ENCODE assay signal across 21 cellular contexts in genomic region chr2:127179756-127180155, GRCh38. TPM values are rescaled to one million over a fixed set of nuclear protein-coding genes. Genes with fewer than 3 reads are reported as not detected.
A peak's percentile ranks its signal among the peaks of the same experiment; 100 is the strongest.
DNase-seq lines count a peak whose midpoint lies in the region; ATAC-seq and TF ChIP-seq lines count a peak whose summit lies in the region.
"Had no signal": no experiment of that assay in that cellular context is flagged by ENCODE, and none has a peak within 500 bp of the region (broad histone marks: within the 10 kb centered on the region; RNA-seq: fewer than 3 reads in every experiment).

No MANE protein-coding gene starts in this region.

- peak; percentile 63 for DNase-seq in AG08395 (ENCODE audit: low spot score)
- DNase-seq in GM04503 (ENCODE audit: low read depth) = peak; percentile 77
- peak; percentile 64 for DNase-seq in SIG-M5 treated with dmso at 0.1 percent for 504 hours (lab: John Stamatoyannopoulos, UW; ENCODE audit: unreplicated experiment)
- DNase-seq in left lobe of liver (ENCODE audit: low spot score) = peak; percentile 22
- no peak for DNase-seq in NCI-H2081 (lab: John Stamatoyannopoulos, UW)
- DNase-seq in prostate gland (ENCODE audit: low spot score) = no peak
- no peak for DNase-seq in CD4-positive, alpha-beta T cell
- DNase-seq: activated CD4-positive, alpha-beta memory T cell treated with anti-CD3 and anti-CD28 coated beads for 36 hours; activated T-cell treated with anti-CD3 and anti-CD28 coated beads, Interleukin-2, amount 50 U/mL, for 24 hours; gastrocnemius medialis; HCEC 1CT; Karpas-422; left colon; NCI-H226; NK-92 treated with Interleukin-12 subunit alpha and Interleukin-12 subunit beta, amount 100 ng/mL, for 24 hours had no signal

- no peaks in the 10 kb centered on the region for H3K9me3 ChIP-seq in prostate gland
- no peaks in the 10 kb centered on the region for H3K9me3 ChIP-seq in CD4-positive, alpha-beta T cell (ENCODE audit: control insufficient read depth, low read length)
- H3K9me3 ChIP-seq: gastrocnemius medialis, neutrophil had no signal

- POLR2A ChIA-PET in CD4-positive, alpha-beta T cell (lab: Charles Lee) = no interaction called here

- no peak for ATAC-seq in left lobe of liver
- no peak for ATAC-seq in HG03342 (IDR thresholded peaks at IDR 0.05; ENCODE audit: unreplicated experiment)
- no peak for ATAC-seq in CD4-positive, alpha-beta T cell (ENCODE audit: poor library complexity)
- ATAC-seq: gastrocnemius medialis, left colon, Right ventricle myocardium inferior had no signal

- intact Hi-C loops in prostate gland (cut with DNase I) = loop anchor here (5.0 kb wide), 1 partner anchor 72 kb away; the partner anchor contains the start of gene BIN1
- intact Hi-C loops in CD4-positive, alpha-beta T cell (cut with DNase I, micrococcal nuclease) = no loop called here

- TF ChIP-seq POLR2A in prostate gland (IDR thresholded peaks at IDR 0.05) = no peak

- no peak overlapping the region for H3K27ac ChIP-seq in prostate gland
- H3K27ac ChIP-seq in CD4-positive, alpha-beta T cell (ENCODE audit: low read depth, low read length) = no peak overlapping the region
- H3K27ac ChIP-seq: gastrocnemius medialis, neutrophil had no signal

- no peaks in the 10 kb centered on the region for H3K36me3 ChIP-seq in prostate gland
- H3K36me3 ChIP-seq: gastrocnemius medialis, neutrophil had no signal

- no peak overlapping the region for H3K27ac Mint-ChIP-seq in CD4-positive, alpha-beta T cell
- H3K27ac Mint-ChIP-seq: activated CD4-positive, alpha-beta memory T cell treated with anti-CD3 and anti-CD28 coated beads for 36 hours; activated naive CD4-positive, alpha-beta T cell treated with anti-CD3 and anti-CD28 coated beads, Interleukin-2, amount 50 U/mL, for 24 hours; activated T-cell treated with anti-CD3 and anti-CD28 coated beads, Interleukin-2, amount 50 U/mL, for 24 hours had no signal

- peaks cover 12% of the 10 kb centered on the region for H3K27me3 Mint-ChIP-seq in CD4-positive, alpha-beta T cell
- H3K27me3 Mint-ChIP-seq: activated naive CD4-positive, alpha-beta T cell treated with anti-CD3 and anti-CD28 coated beads, Interleukin-2, amount 50 U/mL, for 24 hours had no signal

- no peak overlapping the region for H3K4me3 Mint-ChIP-seq in CD4-positive, alpha-beta T cell
- H3K4me3 Mint-ChIP-seq: activated CD4-positive, alpha-beta memory T cell treated with anti-CD3 and anti-CD28 coated beads for 36 hours; activated naive CD4-positive, alpha-beta T cell treated with anti-CD3 and anti-CD28 coated beads, Interleukin-2, amount 50 U/mL, for 24 hours; activated T-cell treated with anti-CD3 and anti-CD28 coated beads, Interleukin-2, amount 50 U/mL, for 24 hours had no signal

- no peaks in the 10 kb centered on the region for H3K4me1 Mint-ChIP-seq in CD4-positive, alpha-beta T cell (ENCODE audit: low read depth)
- H3K4me1 Mint-ChIP-seq: activated naive CD4-positive, alpha-beta T cell treated with anti-CD3 and anti-CD28 coated beads, Interleukin-2, amount 50 U/mL, for 24 hours had no signal

- no peaks in the 10 kb centered on the region for H3K36me3 Mint-ChIP-seq in CD4-positive, alpha-beta T cell (ENCODE audit: low read depth)
- H3K36me3 Mint-ChIP-seq: activated CD4-positive, alpha-beta memory T cell treated with anti-CD3 and anti-CD28 coated beads for 36 hours; activated naive CD4-positive, alpha-beta T cell treated with anti-CD3 and anti-CD28 coated beads, Interleukin-2, amount 50 U/mL, for 24 hours had no signal

- CTCF ChIA-PET in CD4-positive, alpha-beta T cell (lab: Charles Lee) = no interaction called here

- H3K27me3 ChIP-seq in prostate gland (replicated peaks; ENCODE audit: insufficient read depth) = no peaks in the 10 kb centered on the region
- no peaks in the 10 kb centered on the region for H3K27me3 ChIP-seq in CD4-positive, alpha-beta T cell (ENCODE audit: control insufficient read depth, insufficient read depth, low read length)
- H3K27me3 ChIP-seq: gastrocnemius medialis had no signal

- H3K9me3 Mint-ChIP-seq in CD4-positive, alpha-beta T cell = peaks cover 6% of the 10 kb centered on the region
- H3K9me3 Mint-ChIP-seq: activated naive CD4-positive, alpha-beta T cell treated with anti-CD3 and anti-CD28 coated beads, Interleukin-2, amount 50 U/mL, for 24 hours had no signal

- TF ChIP-seq CTCF in prostate gland (IDR thresholded peaks at IDR 0.05) = no peak
- TF ChIP-seq CTCF in CD4-positive, alpha-beta T cell (IDR thresholded peaks at IDR 0.05) = no peak

- H3K4me1 ChIP-seq in prostate gland (replicated peaks) = no peaks in the 10 kb centered on the region

- WGBS in prostate gland = 75% methylated on average over 3 of the region's 3 CpGs

- H3K4me3 ChIP-seq in prostate gland = no peak overlapping the region
- H3K4me3 ChIP-seq: gastrocnemius medialis had no signal

RNA-seq across cellular contexts. Expression of gene CYP27C1, which starts 40.3 kb away (rescaled TPM):
- 0.05 TPM for total RNA-seq in left lobe of liver
- total RNA-seq in prostate gland = 1 to 10 TPM in 1 of 2 donors, not detected in 1; 1.8 TPM
- total RNA-seq in CD4-positive, alpha-beta T cell = not detected
- total RNA-seq: activated CD4-positive, alpha-beta memory T cell treated with anti-CD3 and anti-CD28 coated beads for 36 hours; endothelial cell of umbilical vein; gastrocnemius medialis; T-helper 1 cell treated with Interleukin-12 subunit alpha and Interleukin-12 subunit beta and Interleukin-4 antibody, amounts not matched to agents 30 ng/mL and 1 ng/mL, for 36 hours had no signal

Comparison
In these comparisons a context has a peak if more than half of its experiments do, and no peak if none do; other contexts are left out.
1. DNase-seq: peak in AG08395 (single experiment), GM04503 (single experiment), SIG-M5 treated with dmso at 0.1 percent for 504 hours (single experiment) and left lobe of liver (single experiment); none in NCI-H2081 (0 of 2), prostate gland (single experiment) and CD4-positive, alpha-beta T cell (0 of 10).